Comparison of ENCODE assay signal across 17 cellular contexts in the genomic region with DNA sequence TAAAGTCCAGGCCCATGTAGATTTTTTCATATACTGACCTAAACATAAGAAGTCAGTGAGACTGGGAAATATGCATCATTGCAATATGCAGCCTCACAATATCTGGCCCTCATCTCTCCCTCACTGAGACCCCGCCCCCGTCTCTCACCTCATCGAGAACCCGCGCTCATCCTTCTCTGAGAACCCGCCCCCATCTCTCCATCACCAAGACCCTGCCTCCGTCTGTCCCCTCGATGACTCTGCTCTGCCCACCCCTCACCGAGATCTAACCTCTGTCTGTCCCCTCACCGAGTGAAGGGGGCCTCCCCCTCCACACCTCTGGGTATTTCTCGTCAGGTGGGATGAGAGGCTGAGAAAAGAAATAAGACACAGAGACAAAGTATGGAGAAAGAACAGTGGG. TPM values are rescaled to one million over a fixed set of nuclear protein-coding genes. Genes with fewer than 3 reads are reported as not detected.
DNase-seq lines count a peak whose midpoint lies in the region; ATAC-seq, FAIRE-seq and TF ChIP-seq lines count a peak whose summit lies in the region.
"Had no signal": no experiment of that assay in that cellular context is flagged by ENCODE, and none has a peak within 500 bp of the region (broad histone marks: within the 10 kb centered on the region; RNA-seq: fewer than 3 reads in every experiment).

No MANE protein-coding gene starts in this region.

- H3K27ac Mint-ChIP-seq in mesothelial cell of epicardium: peak overlapping the region; percentile 98
- H3K27ac Mint-ChIP-seq: activated CD8-positive, alpha-beta T cell treated with anti-CD3 and anti-CD28 coated beads, Interleukin-2, amount 10 ng/mL, durations not matched to agents 7 days and 5 days had no signal

- H3K36me3 Mint-ChIP-seq in mesothelial cell of epicardium: no peaks in the 10 kb centered on the region
- H3K36me3 Mint-ChIP-seq: CD4-positive, CD25-positive, alpha-beta regulatory T cell had no signal

- H3K9me3 ChIP-seq in K562 (replicated peaks; ENCODE audit: control insufficient read depth, insufficient read depth, low read depth, low read length): peaks cover 5% of the 10 kb centered on the region; the same call in 1 of the 2 replicates
- H3K9me3 ChIP-seq: tibial nerve had no signal

- peak overlapping the region; percentile 77 for H3K4me3 Mint-ChIP-seq in mesothelial cell of epicardium
- H3K4me3 Mint-ChIP-seq: activated CD8-positive, alpha-beta T cell treated with anti-CD3 and anti-CD28 coated beads, Interleukin-2, amount 10 ng/mL, durations not matched to agents 7 days and 5 days had no signal

- no peak for TF ChIP-seq EP300 in K562 (IDR thresholded peaks at IDR 0.05; ENCODE audit: low read length)

- H3K27me3 ChIP-seq in ACC112 (ENCODE audit: insufficient read depth, low read length) (no peaks in the 10 kb centered on the region), K562 (ENCODE audit: control insufficient read depth in 2 of 2, insufficient read depth in 2 of 2, low read length in 2 of 2) (no peaks in the 10 kb centered on the region)
- H3K27me3 ChIP-seq: tibial nerve had no signal

- no peaks in the 10 kb centered on the region for H4K20me1 ChIP-seq in K562 (replicated peaks; ENCODE audit: control insufficient read depth, insufficient read depth, low read length)

- H3K4me2 ChIP-seq in K562 (ENCODE audit: insufficient read depth, low read length): peak overlapping the region; percentile 78
- H3K4me2 ChIP-seq: A549 had no signal

- H3K4me3 ChIP-seq in ACC112 (ENCODE audit: low read depth, low read length): no peak overlapping the region
- 0 out of 2 replicates have a peak overlapping the region, but pooled peaks have one; percentile 2 for H3K4me3 ChIP-seq in K562
- H3K4me3 ChIP-seq: A549, tibial nerve had no signal

- ATAC-seq in K562: no peak
- ATAC-seq: A549; activated CD8-positive, alpha-beta T cell treated with anti-CD3 and anti-CD28 coated beads, Interleukin-2, amount 10 ng/mL, durations not matched to agents 7 days and 5 days had no signal

- in situ Hi-C loops in K562 (cut with MboI): no loop called here

- H3K27ac ChIP-seq in ACC112 (ENCODE audit: low read depth, low read length): no peak overlapping the region
- peak overlapping the region; percentile 96 for H3K27ac ChIP-seq in K562 (ENCODE audit: extremely low read depth, low read depth, low read length)
- H3K27ac ChIP-seq: A549, tibial nerve had no signal

- peaks cover 13% of the 10 kb centered on the region for H3K4me1 ChIP-seq in ACC112 (ENCODE audit: control insufficient read depth, insufficient read depth, low read length, unreplicated experiment)
- peaks cover 48% of the 10 kb centered on the region in 2 experiments for H3K4me1 ChIP-seq in K562 (replicated peaks in 1 of 2; ENCODE audit: control insufficient read depth in 2 of 2, insufficient read depth in 2 of 2, low read length in 2 of 2)

- WGBS in K562 (ENCODE audit: insufficient coverage, low coverage, missing lambda C conversion rate): 37% methylated on average over 11 of the region's 11 CpGs

- TF ChIP-seq POLR2A in K562 (conservative IDR thresholded peaks at IDR 0.05): no peak

- no peak for TF ChIP-seq RAD21 in K562 (CRISPR knock-in tag; conservative IDR thresholded peaks at IDR 0.05 in 1 of 2, IDR thresholded peaks at IDR 0.05 in 1 of 2)

- peak overlapping the region in 1 of 2 experiments; percentile 48; a peak in 2 of 4 replicates for H3K9ac ChIP-seq in K562 (ENCODE audit: insufficient read depth in 1 of 2, low read depth in 2 of 2, low read length in 2 of 2)

- no peaks in the 10 kb centered on the region for H3K36me3 ChIP-seq in ACC112 (ENCODE audit: insufficient read depth, low read length)
- no peaks in the 10 kb centered on the region for H3K36me3 ChIP-seq in K562 (ENCODE audit: control insufficient read depth, insufficient read depth, low read length)
- H3K36me3 ChIP-seq: tibial nerve had no signal

- no peaks in the 10 kb centered on the region for H3K27me3 Mint-ChIP-seq in mesothelial cell of epicardium (ENCODE audit: low read depth)
- H3K27me3 Mint-ChIP-seq: CD4-positive, CD25-positive, alpha-beta regulatory T cell had no signal

- CTCF ChIA-PET in K562 (lab: Yijun Ruan, JAX; ENCODE audit: low intra/inter-chr PET ratio): interaction anchor here (0.6 to 1.9 kb wide), 2 partner anchors 164 to 167 kb away, joined by 3 to 12 read pairs; no protein-coding TSS in a partner anchor

- peaks cover 40% of the 10 kb centered on the region for H3K4me1 Mint-ChIP-seq in mesothelial cell of epicardium

- H3K79me2 ChIP-seq in ACC112 (ENCODE audit: control insufficient read depth, insufficient read depth, low read length, unreplicated experiment): no peaks in the 10 kb centered on the region
- peaks cover 6% of the 10 kb centered on the region; the same call in 1 of the 3 replicates for H3K79me2 ChIP-seq in K562 (ENCODE audit: control insufficient read depth, insufficient read depth, low read length)

- peak in 2 of 4 experiments; percentile 21 to 68 for DNase-seq in K562 (ENCODE audit: extremely low read depth in 1 of 4, low spot score in 3 of 4)
- no peak for DNase-seq in mesothelial cell of epicardium (ENCODE audit: low spot score in 2 of 2, unreplicated experiment in 2 of 2)
- DNase-seq in stimulated activated naive CD4-positive, alpha-beta T cell (lab: John Stamatoyannopoulos, UW): no peak
- DNase-seq in activated effector memory CD4-positive, alpha-beta T cell treated with anti-CD3 and anti-CD28 coated beads, Interleukin-2, amount 50 U/mL, for 16 hours: no peak
- DNase-seq in dermis blood vessel endothelial cell: no peak
- DNase-seq: activated CD8-positive, alpha-beta T cell treated with anti-CD3 and anti-CD28 coated beads, Interleukin-2, amount 10 ng/mL, durations not matched to agents 7 days and 5 days; CD4-positive, CD25-positive, alpha-beta regulatory T cell; NCI-H1417 treated with DMSO at 0.1 percent for 48 hours; NCI-H2227 treated with DMSO at 0.1 percent for 48 hours; occipital lobe; stimulated activated CD4-positive, alpha-beta T cell treated with anti-CD3 and anti-CD28 coated beads, Interleukin-4, amount 100 ng/mL, for 4 hours; SW 1271 had no signal

- TF ChIP-seq CTCF in K562 (IDR thresholded peaks at IDR 0.05 in 2 of 3, conservative IDR thresholded peaks at IDR 0.05 in 1 of 3; ENCODE audit: insufficient read depth in 2 of 3, low read depth in 1 of 3, low read length in 3 of 3): no peak
- no peak for TF ChIP-seq CTCF in mesothelial cell of epicardium (IDR thresholded peaks at IDR 0.05; ENCODE audit: unreplicated experiment)

- intact Hi-C loops in K562 (cut with micrococcal nuclease): no loop called here

- H3K9me3 Mint-ChIP-seq in mesothelial cell of epicardium: no peaks in the 10 kb centered on the region

- POLR2A ChIA-PET in K562 (lab: Yijun Ruan, JAX): interaction anchor here (1.1 kb wide), 1 partner anchor 11 kb away, joined by 5 read pairs; no protein-coding TSS in a partner anchor

- H3K9me1 ChIP-seq in K562 (ENCODE audit: control insufficient read depth, insufficient read depth, low read length): no peaks in the 10 kb centered on the region

- BruUV-seq in K562 (replicated peaks; lab: Mats Ljungman, UMichigan): no TSS peak

- H2AFZ ChIP-seq in ACC112 (ENCODE audit: low read length, unreplicated experiment) (peak overlapping the region; percentile 33), K562 (ENCODE audit: low read depth, low read length) (peak overlapping the region; percentile 82)

- no peak for FAIRE-seq in K562 (lab: Jason Lieb, UNC)
- FAIRE-seq: A549, endothelial cell of umbilical vein, islet of Langerhans had no signal

RNA-seq across cellular contexts. Expression of gene ZNF846, which starts 20.5 kb away (rescaled TPM):
- 16.6 and 37.0 TPM in 2 replicates for total RNA-seq in K562 (2011; cell fraction: chromatin; rRNA removed; ENCODE audit: low replicate concordance)
- 12.7 and 14.3 TPM in 2 replicates for total RNA-seq in K562 (2011; cell fraction: nucleolus; rRNA removed)
- 18.8 and 24.1 TPM in 2 replicates for total RNA-seq in K562 (2011; cell fraction: nucleoplasm; rRNA removed)
- total RNA-seq in K562 (2014; rRNA removed): 4.5 and 5.2 TPM in 2 replicates
- 8.5 and 8.6 TPM in 2 replicates for total RNA-seq in K562 (2014; rRNA removed; fragmentation: Illumina TruSeq; extraction: Trizol)
- 6.8 and 8.7 TPM in 2 replicates for total RNA-seq in K562 (2015; rRNA removed; fragmentation: Illumina TruSeq; extraction: Trizol)
- total RNA-seq in K562 (2021): 5.1 and 7.8 TPM in 2 replicates
- polyA plus RNA-seq in K562 (2011; rRNA removed): 6.0 and 8.5 TPM in 2 replicates
- 3.3 and 4.8 TPM in 2 replicates for polyA plus RNA-seq in K562 (2011; cell fraction: cytosol; rRNA removed)
- 8.7 and 13.1 TPM in 2 replicates for polyA plus RNA-seq in K562 (2011; cell fraction: nucleus; rRNA removed)
- 7.9 and 10.4 TPM in 2 replicates for polyA plus RNA-seq in K562 (2012)
- 6.2 and 6.8 TPM in 2 replicates for polyA plus RNA-seq in K562 (2014; fragmentation: Illumina TruSeq; extraction: Trizol)
- 1 to 10 TPM; 4.1 to 4.5 TPM for polyA plus RNA-seq in K562 (2014; fragmentation: Nextera tagmentation; extraction: Ambion mirVana)
- polyA plus RNA-seq in K562 (2014; rRNA removed): 8.6 and 11.1 TPM in 2 replicates
- polyA minus RNA-seq in K562 (2011; rRNA and poly(A)+ RNA removed): 9.9 and 11.9 TPM in 2 replicates
- polyA minus RNA-seq in K562 (2011; cell fraction: cytosol; rRNA and poly(A)+ RNA removed): 2.0 and 4.5 TPM in 2 replicates
- polyA minus RNA-seq in K562 (2011; cell fraction: nucleus; rRNA and poly(A)+ RNA removed): 9.2 and 10.4 TPM in 2 replicates
- 30.4 to 32.1 TPM (median 31.0 TPM) in 3 replicates for total RNA-seq in mesothelial cell of epicardium
- total RNA-seq in dermis blood vessel endothelial cell: 4.9 and 9.2 TPM in 2 replicates

RNA-seq across cellular contexts. Expression of gene FBXL12, which starts 29.8 kb away (rescaled TPM):
- 51.6 and 99.0 TPM in 2 replicates for total RNA-seq in K562 (2011; cell fraction: chromatin; rRNA removed; ENCODE audit: low replicate concordance)
- total RNA-seq in K562 (2011; cell fraction: nucleolus; rRNA removed): 82.6 and 111 TPM in 2 replicates
- total RNA-seq in K562 (2011; cell fraction: nucleoplasm; rRNA removed): 71.9 and 76.0 TPM in 2 replicates
- 28.4 and 36.6 TPM in 2 replicates for total RNA-seq in K562 (2014; rRNA removed)
- 11.8 and 12.8 TPM in 2 replicates for total RNA-seq in K562 (2014; rRNA removed; fragmentation: Illumina TruSeq; extraction: Trizol)
- total RNA-seq in K562 (2015; rRNA removed; fragmentation: Illumina TruSeq; extraction: Trizol): 20.0 and 20.1 TPM in 2 replicates
- 37.1 and 37.7 TPM in 2 replicates for total RNA-seq in K562 (2021)
- polyA plus RNA-seq in K562 (2011; rRNA removed): 27.1 and 34.2 TPM in 2 replicates
- polyA plus RNA-seq in K562 (2011; cell fraction: cytosol; rRNA removed): 35.0 and 92.1 TPM in 2 replicates
- 50.1 and 90.2 TPM in 2 replicates for polyA plus RNA-seq in K562 (2011; cell fraction: nucleus; rRNA removed)
- polyA plus RNA-seq in K562 (2012): 28.2 and 35.5 TPM in 2 replicates
- 26.5 and 37.4 TPM in 2 replicates for polyA plus RNA-seq in K562 (2014; fragmentation: Illumina TruSeq; extraction: Trizol)
- 1 to 10 TPM; 2.7 to 3.9 TPM for polyA plus RNA-seq in K562 (2014; fragmentation: Nextera tagmentation; extraction: Ambion mirVana)
- 39.8 and 40.5 TPM in 2 replicates for polyA plus RNA-seq in K562 (2014; rRNA removed)
- polyA minus RNA-seq in K562 (2011; rRNA and poly(A)+ RNA removed): 9.5 and 11.8 TPM in 2 replicates
- 18.6 and 19.3 TPM in 2 replicates for polyA minus RNA-seq in K562 (2011; cell fraction: cytosol; rRNA and poly(A)+ RNA removed)
- 32.0 and 33.4 TPM in 2 replicates for polyA minus RNA-seq in K562 (2011; cell fraction: nucleus; rRNA and poly(A)+ RNA removed)
- total RNA-seq in mesothelial cell of epicardium: 42.4 to 43.8 TPM (median 43.5 TPM) in 3 replicates
- total RNA-seq in dermis blood vessel endothelial cell: 15.1 and 16.1 TPM in 2 replicates

RNA-seq across cellular contexts. Expression of gene UBL5, which starts 38.7 kb away (rescaled TPM):
- 39.7 and 67.9 TPM in 2 replicates for total RNA-seq in K562 (2011; cell fraction: chromatin; rRNA removed; ENCODE audit: low replicate concordance)
- 97.9 and 112 TPM in 2 replicates for total RNA-seq in K562 (2011; cell fraction: nucleolus; rRNA removed)
- total RNA-seq in K562 (2011; cell fraction: nucleoplasm; rRNA removed): 87.5 and 111 TPM in 2 replicates
- total RNA-seq in K562 (2014; rRNA removed) (424 and 564 TPM in 2 replicates), K562 (2014; rRNA removed; fragmentation: Illumina TruSeq; extraction: Trizol) (465 and 492 TPM in 2 replicates), K562 (2015; rRNA removed; fragmentation: Illumina TruSeq; extraction: Trizol) (383 and 410 TPM in 2 replicates), K562 (2021) (489 and 520 TPM in 2 replicates), mesothelial cell of epicardium (248 to 264 TPM (median 260 TPM) in 3 replicates), dermis blood vessel endothelial cell (116 and 361 TPM in 2 replicates)
- polyA plus RNA-seq in K562 (2011; rRNA removed) (833 and 989 TPM in 2 replicates), K562 (2014; fragmentation: Illumina TruSeq; extraction: Trizol) (602 and 613 TPM in 2 replicates), K562 (2014; fragmentation: Nextera tagmentation; extraction: Ambion mirVana) (1,000 to 10,000 TPM in 1 of 2 experiments, 100 to 1,000 TPM in 1; 995 to 1,140 TPM), K562 (2014; rRNA removed) (1,210 and 1,266 TPM in 2 replicates)
- 727 and 1,456 TPM in 2 replicates for polyA plus RNA-seq in K562 (2011; cell fraction: cytosol; rRNA removed)
- 352 and 598 TPM in 2 replicates for polyA plus RNA-seq in K562 (2011; cell fraction: nucleus; rRNA removed)
- 383 and 1,143 TPM in 2 replicates for polyA plus RNA-seq in K562 (2012)
- 303 and 304 TPM in 2 replicates for polyA minus RNA-seq in K562 (2011; rRNA and poly(A)+ RNA removed)
- 86.1 and 91.4 TPM in 2 replicates for polyA minus RNA-seq in K562 (2011; cell fraction: cytosol; rRNA and poly(A)+ RNA removed)
- 33.3 and 49.1 TPM in 2 replicates for polyA minus RNA-seq in K562 (2011; cell fraction: nucleus; rRNA and poly(A)+ RNA removed)

RNA-seq across cellular contexts. Expression of gene PIN1, which starts 46.1 kb away (rescaled TPM):
- total RNA-seq in K562 (2011; cell fraction: chromatin; rRNA removed; ENCODE audit: low replicate concordance): 28.9 and 74.2 TPM in 2 replicates
- total RNA-seq in K562 (2011; cell fraction: nucleolus; rRNA removed): 53.7 and 55.2 TPM in 2 replicates
- total RNA-seq in K562 (2011; cell fraction: nucleoplasm; rRNA removed): 39.3 and 42.7 TPM in 2 replicates
- total RNA-seq in K562 (2014; rRNA removed) (178 and 240 TPM in 2 replicates), K562 (2014; rRNA removed; fragmentation: Illumina TruSeq; extraction: Trizol) (16.7 and 24.2 TPM in 2 replicates), K562 (2015; rRNA removed; fragmentation: Illumina TruSeq; extraction: Trizol) (55.8 and 60.9 TPM in 2 replicates), K562 (2021) (97.6 and 104 TPM in 2 replicates), mesothelial cell of epicardium (60.0 to 61.1 TPM (median 60.6 TPM) in 3 replicates), dermis blood vessel endothelial cell (99.4 and 127 TPM in 2 replicates)
- polyA plus RNA-seq in K562 (2011; rRNA removed) (42.5 and 48.1 TPM in 2 replicates), K562 (2014; fragmentation: Illumina TruSeq; extraction: Trizol) (19.6 and 58.2 TPM in 2 replicates), K562 (2014; fragmentation: Nextera tagmentation; extraction: Ambion mirVana) (1 to 10 TPM; 1.6 to 4.1 TPM), K562 (2014; rRNA removed) (131 and 180 TPM in 2 replicates)
- polyA plus RNA-seq in K562 (2011; cell fraction: cytosol; rRNA removed): 72.1 and 158 TPM in 2 replicates
- polyA plus RNA-seq in K562 (2011; cell fraction: nucleus; rRNA removed): 44.6 and 79.3 TPM in 2 replicates
- polyA plus RNA-seq in K562 (2012): 74.0 and 77.2 TPM in 2 replicates
- 6.7 and 10.2 TPM in 2 replicates for polyA minus RNA-seq in K562 (2011; rRNA and poly(A)+ RNA removed)
- 21.9 and 23.9 TPM in 2 replicates for polyA minus RNA-seq in K562 (2011; cell fraction: cytosol; rRNA and poly(A)+ RNA removed)
- 14.3 and 14.9 TPM in 2 replicates for polyA minus RNA-seq in K562 (2011; cell fraction: nucleus; rRNA and poly(A)+ RNA removed)
